ENCODE assay signal across 1 cellular context in the genomic region with DNA sequence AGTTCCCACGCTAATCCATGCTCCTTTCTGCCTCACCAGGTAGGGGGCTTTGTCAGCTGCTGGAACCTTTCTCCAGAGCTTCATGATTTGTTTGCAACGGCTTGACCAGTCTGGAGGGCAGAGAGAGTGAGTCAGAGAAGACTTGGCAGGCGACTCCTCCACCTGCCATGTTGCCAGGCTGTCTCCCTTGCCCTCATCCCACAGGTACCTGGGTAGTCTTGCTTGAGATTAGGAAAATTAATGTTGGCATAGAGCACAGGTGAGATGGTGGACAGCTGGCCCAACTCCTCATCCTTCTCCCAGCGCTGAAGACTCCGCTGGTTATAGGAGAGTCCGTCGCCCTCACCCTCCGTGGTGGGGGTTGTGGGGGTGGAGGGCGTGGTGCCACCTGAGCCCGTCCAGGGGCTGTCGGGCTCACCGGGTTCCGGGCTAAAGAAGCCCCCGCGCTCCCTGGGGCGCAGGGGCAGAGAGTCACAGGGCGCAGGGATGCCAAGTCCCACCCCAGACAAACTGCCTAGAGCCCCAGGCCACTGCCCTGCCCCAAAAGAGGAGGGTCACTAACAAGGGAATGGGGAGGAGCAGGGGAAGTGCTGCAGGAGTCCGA.
TF ChIP-seq lines count a peak whose summit lies in the region.

No MANE protein-coding gene starts in this region.

TF ChIP-seq in HEK293, 187 proteins besides CTCF, POLR2A, EP300 and RAD21:
- TF ChIP-seq, protein P1, sequence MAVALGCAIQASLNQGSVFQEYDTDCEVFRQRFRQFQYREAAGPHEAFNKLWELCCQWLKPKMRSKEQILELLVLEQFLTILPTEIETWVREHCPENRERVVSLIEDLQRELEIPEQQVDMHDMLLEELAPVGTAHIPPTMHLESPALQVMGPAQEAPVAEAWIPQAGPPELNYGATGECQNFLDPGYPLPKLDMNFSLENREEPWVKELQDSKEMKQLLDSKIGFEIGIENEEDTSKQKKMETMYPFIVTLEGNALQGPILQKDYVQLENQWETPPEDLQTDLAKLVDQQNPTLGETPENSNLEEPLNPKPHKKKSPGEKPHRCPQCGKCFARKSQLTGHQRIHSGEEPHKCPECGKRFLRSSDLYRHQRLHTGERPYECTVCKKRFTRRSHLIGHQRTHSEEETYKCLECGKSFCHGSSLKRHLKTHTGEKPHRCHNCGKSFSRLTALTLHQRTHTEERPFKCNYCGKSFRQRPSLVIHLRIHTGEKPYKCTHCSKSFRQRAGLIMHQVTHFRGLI (tag by site-specific recombination; IDR thresholded peaks at IDR 0.05), result no peak
- TF ChIP-seq ZNF248 (tag by site-specific recombination; IDR thresholded peaks at IDR 0.05) (no peak), ZNF433 (tag by site-specific recombination; IDR thresholded peaks at IDR 0.05; ENCODE audit: low read depth) (no peak), ZNF24 (tag by site-specific recombination; IDR thresholded peaks at IDR 0.05) (no peak), HIC1 (tag by site-specific recombination; IDR thresholded peaks at IDR 0.05) (0 out of 2 replicates have a peak, but pooled peaks have one; percentile 16), ZNF701 (tag by site-specific recombination; IDR thresholded peaks at IDR 0.05) (no peak), ZNF510 (tag by site-specific recombination; IDR thresholded peaks at IDR 0.05; ENCODE audit: insufficient replicate concordance) (no peak), SP2 (tag by site-specific recombination; IDR thresholded peaks at IDR 0.05) (peak; percentile 34), INSM2 (tag by site-specific recombination; IDR thresholded peaks at IDR 0.05) (no peak), ZNF157 (tag by site-specific recombination; IDR thresholded peaks at IDR 0.05) (no peak)
TF ChIP-seq in HEK293: peak in this region for 2.
